ENCODE assay signal across 1 cellular context in genomic region chr1:157142765-157143423, GRCh38.
A peak's percentile ranks its signal among the peaks of the same experiment; 100 is the strongest.
TF ChIP-seq lines count a peak whose summit lies in the region.

No MANE protein-coding gene starts in this region.

TF ChIP-seq in HepG2, 621 proteins besides CTCF, POLR2A, EP300 and RAD21:
- TF ChIP-seq ZNF558 (CRISPR knock-in tag; IDR thresholded peaks at IDR 0.05; ENCODE audit: borderline replicate concordance) (no peak), MAFG (CRISPR knock-in tag; IDR thresholded peaks at IDR 0.05) (no peak), ATF7 (IDR thresholded peaks at IDR 0.05) (peak; percentile 89), ATF7 (CRISPR knock-in tag; IDR thresholded peaks at IDR 0.05) (no peak), HNF4A (CRISPR knock-in tag; IDR thresholded peaks at IDR 0.05) (no peak), ZNF44 (CRISPR knock-in tag; IDR thresholded peaks at IDR 0.05) (no peak), MTA3 (CRISPR knock-in tag; IDR thresholded peaks at IDR 0.05) (no peak), ZNF124 (CRISPR knock-in tag; IDR thresholded peaks at IDR 0.05) (no peak)
